ENCODE assay signal across 30 cellular contexts in the genomic region with DNA sequence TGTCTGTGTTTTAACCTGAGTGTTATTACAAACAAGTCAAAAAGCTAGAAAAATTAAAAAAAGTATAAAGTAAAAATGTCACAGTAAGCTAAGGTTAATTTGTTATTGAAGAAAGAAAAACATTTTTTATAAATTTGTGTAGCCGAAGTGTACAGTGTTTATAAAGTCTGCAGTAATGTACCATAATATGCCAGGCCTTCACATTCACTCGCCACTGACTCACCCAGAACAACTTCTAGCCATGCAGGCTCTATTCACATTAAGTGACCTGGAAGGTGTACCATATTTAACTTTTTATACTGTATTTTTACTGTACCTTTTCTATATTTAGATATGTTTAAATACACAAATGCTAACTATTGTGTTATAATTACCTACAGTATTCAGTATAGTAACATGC.
"Had no signal": no experiment of that assay in that cellular context is flagged by ENCODE, and none has a peak within 500 bp of the region (broad histone marks: within the 10 kb centered on the region; RNA-seq: fewer than 3 reads in every experiment).

No MANE protein-coding gene starts in this region.

- ATAC-seq: activated CD8-positive, alpha-beta T cell treated with anti-CD3 and anti-CD28 coated beads for 36 hours; activated naive CD8-positive, alpha-beta T cell treated with anti-CD3 and anti-CD28 coated beads, Interleukin-2, amount 50 U/mL, for 24 hours; body of pancreas; foreskin keratinocyte; gastrocnemius medialis; heart left ventricle; WTC11 had no signal

- H3K27me3 ChIP-seq: adrenal gland, body of pancreas, cardiac muscle cell, dorsolateral prefrontal cortex, esophagus muscularis mucosa, foreskin keratinocyte, gastrocnemius medialis, heart left ventricle had no signal

- H3K27ac ChIP-seq: adrenal gland, body of pancreas, cardiac muscle cell, coronary artery, dorsolateral prefrontal cortex, esophagus muscularis mucosa, foreskin keratinocyte, gastrocnemius medialis, heart left ventricle had no signal

- H3K9me3 ChIP-seq: adrenal gland, body of pancreas, esophagus muscularis mucosa, gastrocnemius medialis, heart left ventricle had no signal

- H3K4me3 ChIP-seq: adrenal gland, body of pancreas, cardiac muscle cell, coronary artery, dorsolateral prefrontal cortex, esophagus muscularis mucosa, gastrocnemius medialis, heart left ventricle had no signal

- H3K4me1 ChIP-seq: body of pancreas, esophagus muscularis mucosa, foreskin keratinocyte, gastrocnemius medialis, heart left ventricle had no signal

- DNase-seq: activated CD4-positive, alpha-beta T cell treated with anti-CD3 and anti-CD28 coated beads for 1 hour; activated CD4-positive, alpha-beta T cell treated with anti-CD3 and anti-CD28 coated beads for 4 hours; activated CD4-positive, alpha-beta T cell treated with anti-CD3 and anti-CD28 coated beads, Interleukin-2, amount 10 ng/mL, durations not matched to agents 7 days and 5 days; activated CD4-positive, alpha-beta T cell treated with anti-CD3 and anti-CD28 coated beads, Interleukin-2, amount 50 U/mL, for 48 hours; activated CD8-positive, alpha-beta memory T cell treated with anti-CD3 and anti-CD28 coated beads for 24 hours; activated CD8-positive, alpha-beta T cell treated with anti-CD3 and anti-CD28 coated beads for 36 hours; activated effector memory CD4-positive, alpha-beta T cell treated with anti-CD3 and anti-CD28 coated beads, Interleukin-2, amount 50 U/mL, for 16 hours; activated naive CD4-positive, alpha-beta T cell treated with anti-CD3 and anti-CD28 coated beads for 36 hours; activated naive CD8-positive, alpha-beta T cell treated with anti-CD3 and anti-CD28 coated beads for 36 hours; activated naive CD8-positive, alpha-beta T cell treated with anti-CD3 and anti-CD28 coated beads, Interleukin-2, amount 50 U/mL, for 24 hours; activated T-cell treated with anti-CD3 and anti-CD28 coated beads, Interleukin-2, amount 50 U/mL, for 1 hour; activated T-cell treated with anti-CD3 and anti-CD28 coated beads, Interleukin-2, amount 50 U/mL, for 48 hours; adrenal gland; amygdala; aorta; body of pancreas; central memory CD4-positive, alpha-beta T cell; cerebellar nuclear complex; dorsolateral prefrontal cortex; effector memory CD4-positive, alpha-beta T cell; endodermal cell; foreskin keratinocyte; gastrocnemius medialis; glutamatergic neuron; heart left ventricle; T-helper 2 cell had no signal

- H3K36me3 ChIP-seq: adrenal gland, cardiac muscle cell, esophagus muscularis mucosa, gastrocnemius medialis, heart left ventricle had no signal
